8 cellular contexts compared by ENCODE assay signal in genomic region chr17:80261159-80261894, GRCh38. TPM values are rescaled to one million over a fixed set of nuclear protein-coding genes. Genes with fewer than 3 reads are reported as not detected.
DNase-seq lines count a peak whose midpoint lies in the region; ATAC-seq and TF ChIP-seq lines count a peak whose summit lies in the region.

No MANE protein-coding gene starts in this region.

- H3K9me3 Mint-ChIP-seq in CD4-positive, alpha-beta T cell: no peaks in the 10 kb centered on the region
- H3K9me3 Mint-ChIP-seq in activated naive CD8-positive, alpha-beta T cell (ENCODE audit: low read depth): no peaks in the 10 kb centered on the region

- peak; percentile 57 to 78 (median 71) for DNase-seq in CD4-positive, alpha-beta T cell
- DNase-seq in RWPE1 (ENCODE audit: low spot score): peak; percentile 36
- peak; percentile 51 to 64 for DNase-seq in cardiac muscle cell (ENCODE audit: low read depth in 1 of 2, low spot score in 1 of 2)
- peak; percentile 55 to 75 (median 66) for DNase-seq in ovary
- no peak for DNase-seq in GM19240 (ENCODE audit: insufficient read length, low spot score)

- peak overlapping the region; percentile 97 for H3K27ac ChIP-seq in CD4-positive, alpha-beta T cell (ENCODE audit: low read depth, low read length)
- H3K27ac ChIP-seq in RWPE1: peak overlapping the region; percentile 98
- H3K27ac ChIP-seq in cardiac muscle cell: peak overlapping the region; percentile 76
- peak overlapping the region; percentile 96 to 98 for H3K27ac ChIP-seq in ovary

- no peak for TF ChIP-seq EP300 in ovary (IDR thresholded peaks at IDR 0.05)

- peaks cover 29% of the 10 kb centered on the region for H3K36me3 Mint-ChIP-seq in CD4-positive, alpha-beta T cell (ENCODE audit: low read depth)
- H3K36me3 Mint-ChIP-seq in activated naive CD8-positive, alpha-beta T cell: peaks cover 5% of the 10 kb centered on the region

- POLR2A ChIA-PET in CD4-positive, alpha-beta T cell (lab: Charles Lee): interaction anchor here (0.6 to 2.1 kb wide), 5 partner anchors 9 to 41 kb away, joined by 3 to 11 read pairs (median 3); partner anchors contain the start of genes SGSH and SLC26A11
- POLR2A ChIA-PET in RWPE1 (lab: Yijun Ruan, JAX; ENCODE audit: low non-redundant PET): no interaction called here

- peak overlapping the region; percentile 94 for H3K27ac Mint-ChIP-seq in CD4-positive, alpha-beta T cell
- peak overlapping the region; percentile 86 for H3K27ac Mint-ChIP-seq in activated naive CD8-positive, alpha-beta T cell

- intact Hi-C loops in CD4-positive, alpha-beta T cell (cut with DNase I, micrococcal nuclease): loop anchor here (2.0 to 10.0 kb wide), 2 partner anchors 43 to 1253 kb away; partner anchors contain the start of gene ACTG1 (in 1 of the 2)
- intact Hi-C loops in ovary (cut with DNase I): loop anchor here in 2 of 4 donors (2.0 to 10.0 kb wide), 2 partner anchors 41 to 93 kb away; partner anchors contain the start of genes SGSH (in 1 of the 2) and SLC26A11 (in 1 of the 2)

- H3K4me3 Mint-ChIP-seq in CD4-positive, alpha-beta T cell: peak overlapping the region; percentile 92
- peak overlapping the region; percentile 87 for H3K4me3 Mint-ChIP-seq in activated naive CD8-positive, alpha-beta T cell

- H3K27me3 Mint-ChIP-seq in CD4-positive, alpha-beta T cell: no peaks in the 10 kb centered on the region
- H3K27me3 Mint-ChIP-seq in activated naive CD8-positive, alpha-beta T cell: no peaks in the 10 kb centered on the region

- peak overlapping the region; percentile 97 for H3K4me3 ChIP-seq in cardiac muscle cell
- peak overlapping the region; percentile 65 for H3K4me3 ChIP-seq in ovary

- H3K9me3 ChIP-seq in CD4-positive, alpha-beta T cell (ENCODE audit: control insufficient read depth, low read length): no peaks in the 10 kb centered on the region
- H3K9me3 ChIP-seq in cardiac muscle cell (ENCODE audit: low read depth): no peaks in the 10 kb centered on the region
- no peaks in the 10 kb centered on the region for H3K9me3 ChIP-seq in ovary

- peaks cover 56% of the 10 kb centered on the region for H3K4me1 Mint-ChIP-seq in CD4-positive, alpha-beta T cell (ENCODE audit: low read depth)
- H3K4me1 Mint-ChIP-seq in activated naive CD8-positive, alpha-beta T cell (ENCODE audit: low read depth): peaks cover 52% of the 10 kb centered on the region

- TF ChIP-seq POLR2A in ovary (IDR thresholded peaks at IDR 0.05): no peak

- H3K36me3 ChIP-seq in cardiac muscle cell: no peaks in the 10 kb centered on the region
- no peaks in the 10 kb centered on the region for H3K36me3 ChIP-seq in ovary

- TF ChIP-seq CTCF in CD4-positive, alpha-beta T cell (IDR thresholded peaks at IDR 0.05): no peak
- no peak for TF ChIP-seq CTCF in RWPE1 (conservative IDR thresholded peaks at IDR 0.05; ENCODE audit: low read depth)
- TF ChIP-seq CTCF in cardiac muscle cell (IDR thresholded peaks at IDR 0.05; ENCODE audit: low read depth, low read length): no peak
- no peak for TF ChIP-seq CTCF in ovary (IDR thresholded peaks at IDR 0.05)

- 5 to 7% (median 6%) methylated on average over 39 to 45 of the region's 45 CpGs for WGBS in ovary, 3 donors

- CTCF ChIA-PET in CD4-positive, alpha-beta T cell (lab: Charles Lee): no interaction called here
- CTCF ChIA-PET in RWPE1 (lab: Yijun Ruan, JAX): no interaction called here

- no peaks in the 10 kb centered on the region for H3K27me3 ChIP-seq in CD4-positive, alpha-beta T cell (ENCODE audit: control insufficient read depth, insufficient read depth, low read length)
- no peaks in the 10 kb centered on the region for H3K27me3 ChIP-seq in cardiac muscle cell
- no peaks in the 10 kb centered on the region for H3K27me3 ChIP-seq in ovary

- peak; percentile 61 for ATAC-seq in CD4-positive, alpha-beta T cell (ENCODE audit: poor library complexity)
- ATAC-seq in HG03354 (IDR thresholded peaks at IDR 0.05; ENCODE audit: poor library complexity, severe bottlenecking, unreplicated experiment) (peak; percentile 13), HG03460 (IDR thresholded peaks at IDR 0.05; ENCODE audit: unreplicated experiment) (no peak)

- no peaks in the 10 kb centered on the region for H3K4me1 ChIP-seq in cardiac muscle cell (ENCODE audit: low read depth)
- H3K4me1 ChIP-seq in ovary (ENCODE audit: insufficient read depth): peaks cover 16% of the 10 kb centered on the region

RNA-seq across cellular contexts. Expression of gene RNF213, which starts 0.7 kb away (rescaled TPM):
- total RNA-seq in CD4-positive, alpha-beta T cell: 100 to 1,000 TPM; 290 to 312 TPM
- total RNA-seq in cardiac muscle cell: 12.8 and 24.9 TPM in 2 replicates
- polyA plus RNA-seq in cardiac muscle cell: 11.5 and 14.5 TPM in 2 replicates
- total RNA-seq in ovary: 10 to 100 TPM; 37.3 to 89.1 (median 50.8) TPM
- polyA plus RNA-seq in ovary: 10 to 100 TPM; 21.5 to 78.1 TPM

RNA-seq across cellular contexts. Expression of gene SLC26A11, which starts 41.1 kb away (rescaled TPM):
- 10 to 100 TPM; 46.5 to 50.9 TPM for total RNA-seq in CD4-positive, alpha-beta T cell
- total RNA-seq in cardiac muscle cell (42.5 and 46.8 TPM in 2 replicates), ovary (10 to 100 TPM; 18.4 to 30.3 (median 24.2) TPM)
- polyA plus RNA-seq in cardiac muscle cell (39.0 and 56.2 TPM in 2 replicates), ovary (10 to 100 TPM in 1 of 2 donors, 1 to 10 TPM in 1; 8.4 to 20.0 TPM)

RNA-seq across cellular contexts. Expression of gene SGSH, which starts 41.2 kb away (rescaled TPM):
- 100 to 1,000 TPM in 1 of 2 experiments, 10 to 100 TPM in 1; 97.9 to 102 TPM for total RNA-seq in CD4-positive, alpha-beta T cell
- total RNA-seq in cardiac muscle cell: 27.8 and 56.6 TPM in 2 replicates
- polyA plus RNA-seq in cardiac muscle cell: 59.4 and 63.2 TPM in 2 replicates
- 10 to 100 TPM; 10.8 to 39.9 (median 30.6) TPM for total RNA-seq in ovary
- 10 to 100 TPM; 13.0 to 23.3 TPM for polyA plus RNA-seq in ovary
